Comparison of ENCODE assay signal across 17 cellular contexts in genomic region chr14:71582705-71583104, GRCh38.
DNase-seq lines count a peak whose midpoint lies in the region; ATAC-seq and TF ChIP-seq lines count a peak whose summit lies in the region.
"Had no signal": no experiment of that assay in that cellular context is flagged by ENCODE, and none has a peak within 500 bp of the region (broad histone marks: within the 10 kb centered on the region; RNA-seq: fewer than 3 reads in every experiment).

No MANE protein-coding gene starts in this region.

- no peak for ATAC-seq in heart right ventricle
- no peak for ATAC-seq in GM21576 (IDR thresholded peaks at IDR 0.05; ENCODE audit: unreplicated experiment)
- ATAC-seq: activated CD8-positive, alpha-beta memory T cell treated with anti-CD3 and anti-CD28 coated beads, Interleukin-2, amount 10 ng/mL, durations not matched to agents 7 days and 5 days; natural killer cell treated with Interleukin-12 subunit alpha and Interleukin-12 subunit beta and Interleukin-15 and Interleukin-18, amount 100 ng/mL, for 72 hours; stimulated activated memory B cell treated with anti-CD40 and anti-IgM and Interleukin-4, amounts not matched to agents 10 μg/mL and 1 μg/mL and 100 μg/mL, for 72 hours had no signal

- H3K27me3 Mint-ChIP-seq in activated naive CD4-positive, alpha-beta T cell treated with anti-CD3 and anti-CD28 coated beads, Interleukin-2, amount 50 U/mL, for 24 hours, result no peaks in the 10 kb centered on the region
- no peaks in the 10 kb centered on the region for H3K27me3 Mint-ChIP-seq in activated naive CD4-positive, alpha-beta T cell treated with anti-CD3 and anti-CD28 coated beads, Interleukin-2, amount 10 ng/mL, durations not matched to agents 7 days and 5 days
- H3K27me3 Mint-ChIP-seq: activated CD8-positive, alpha-beta memory T cell treated with anti-CD3 and anti-CD28 coated beads, Interleukin-2, amount 10 ng/mL, durations not matched to agents 7 days and 5 days; natural killer cell treated with Interleukin-12 subunit alpha and Interleukin-12 subunit beta and Interleukin-15 and Interleukin-18, amount 100 ng/mL, for 72 hours; stimulated activated memory B cell treated with anti-CD40 and anti-IgM and Interleukin-4, amounts not matched to agents 10 μg/mL and 1 μg/mL and 100 μg/mL, for 72 hours had no signal

- H3K36me3 Mint-ChIP-seq in activated naive CD4-positive, alpha-beta T cell treated with anti-CD3 and anti-CD28 coated beads, Interleukin-2, amount 50 U/mL, for 24 hours, result peaks cover 9% of the 10 kb centered on the region
- H3K36me3 Mint-ChIP-seq in activated naive CD4-positive, alpha-beta T cell treated with anti-CD3 and anti-CD28 coated beads, Interleukin-2, amount 10 ng/mL, durations not matched to agents 7 days and 5 days, result peaks cover 10% of the 10 kb centered on the region
- H3K36me3 Mint-ChIP-seq: natural killer cell treated with Interleukin-12 subunit alpha and Interleukin-12 subunit beta and Interleukin-15 and Interleukin-18, amount 100 ng/mL, for 72 hours had no signal

- no peak overlapping the region for H3K4me3 ChIP-seq in heart right ventricle
- H3K4me3 ChIP-seq: breast epithelium, right lobe of liver had no signal

- no peak for TF ChIP-seq CTCF in heart right ventricle (IDR thresholded peaks at IDR 0.05)

- peaks cover 0 to 28% (median 10%) of the 10 kb centered on the region in 9 donors for H3K4me1 ChIP-seq in heart right ventricle
- H3K4me1 ChIP-seq: breast epithelium had no signal

- H3K9me3 Mint-ChIP-seq in activated naive CD4-positive, alpha-beta T cell treated with anti-CD3 and anti-CD28 coated beads, Interleukin-2, amount 50 U/mL, for 24 hours, result no peaks in the 10 kb centered on the region
- H3K9me3 Mint-ChIP-seq in activated naive CD4-positive, alpha-beta T cell treated with anti-CD3 and anti-CD28 coated beads, Interleukin-2, amount 10 ng/mL, durations not matched to agents 7 days and 5 days, result no peaks in the 10 kb centered on the region
- H3K9me3 Mint-ChIP-seq: natural killer cell treated with Interleukin-12 subunit alpha and Interleukin-12 subunit beta and Interleukin-15 and Interleukin-18, amount 100 ng/mL, for 72 hours; stimulated activated memory B cell treated with anti-CD40 and anti-IgM and Interleukin-4, amounts not matched to agents 10 μg/mL and 1 μg/mL and 100 μg/mL, for 72 hours had no signal

- no peaks in the 10 kb centered on the region for H3K9me3 ChIP-seq in heart right ventricle
- H3K9me3 ChIP-seq: breast epithelium, right lobe of liver had no signal

- no peak for DNase-seq in activated naive CD4-positive, alpha-beta T cell treated with anti-CD3 and anti-CD28 coated beads, Interleukin-2, amount 10 ng/mL, durations not matched to agents 7 days and 5 days
- peak; percentile 36 for DNase-seq in astrocyte of the hippocampus (ENCODE audit: low read depth, low spot score)
- DNase-seq in hepatic stellate cell (ENCODE audit: low spot score), result peak; percentile 31
- DNase-seq in NCI-H748 (lab: John Stamatoyannopoulos, UW; ENCODE audit: unreplicated experiment), result no peak
- no peak for DNase-seq in heart right ventricle
- no peak for DNase-seq in inferior parietal cortex (ENCODE audit: extremely low spot score)
- DNase-seq: activated CD8-positive, alpha-beta memory T cell treated with anti-CD3 and anti-CD28 coated beads, Interleukin-2, amount 10 ng/mL, durations not matched to agents 7 days and 5 days; activated gamma-delta T cell; hippocampal formation; NCI-H1436; right lobe of liver had no signal

- 70 to 81% methylated on average over 1 of the region's 1 CpG for WGBS in heart right ventricle, 2 donors

- peak overlapping the region in 2 of 10 donors; percentile 25 to 60 for H3K27ac ChIP-seq in heart right ventricle
- H3K27ac ChIP-seq: 22Rv1, breast epithelium, right lobe of liver had no signal

- CTCF ChIA-PET in activated naive CD4-positive, alpha-beta T cell treated with anti-CD3 and anti-CD28 coated beads, Interleukin-2, amount 10 ng/mL, durations not matched to agents 7 days and 5 days (lab: Charles Lee), result no interaction called here

- no peaks in the 10 kb centered on the region for H3K36me3 ChIP-seq in heart right ventricle
- H3K36me3 ChIP-seq: breast epithelium, right lobe of liver had no signal

- no peak overlapping the region for H3K4me3 Mint-ChIP-seq in activated naive CD4-positive, alpha-beta T cell treated with anti-CD3 and anti-CD28 coated beads, Interleukin-2, amount 50 U/mL, for 24 hours
- no peak overlapping the region for H3K4me3 Mint-ChIP-seq in activated naive CD4-positive, alpha-beta T cell treated with anti-CD3 and anti-CD28 coated beads, Interleukin-2, amount 10 ng/mL, durations not matched to agents 7 days and 5 days
- H3K4me3 Mint-ChIP-seq: activated CD8-positive, alpha-beta memory T cell treated with anti-CD3 and anti-CD28 coated beads, Interleukin-2, amount 10 ng/mL, durations not matched to agents 7 days and 5 days; natural killer cell treated with Interleukin-12 subunit alpha and Interleukin-12 subunit beta and Interleukin-15 and Interleukin-18, amount 100 ng/mL, for 72 hours; stimulated activated memory B cell treated with anti-CD40 and anti-IgM and Interleukin-4, amounts not matched to agents 10 μg/mL and 1 μg/mL and 100 μg/mL, for 72 hours had no signal

- H3K4me1 Mint-ChIP-seq in activated naive CD4-positive, alpha-beta T cell treated with anti-CD3 and anti-CD28 coated beads, Interleukin-2, amount 50 U/mL, for 24 hours, result peaks cover 34% of the 10 kb centered on the region
- peaks cover 6% of the 10 kb centered on the region for H3K4me1 Mint-ChIP-seq in activated naive CD4-positive, alpha-beta T cell treated with anti-CD3 and anti-CD28 coated beads, Interleukin-2, amount 10 ng/mL, durations not matched to agents 7 days and 5 days

- intact Hi-C loops in heart right ventricle (cut with DNase I), result loop anchor here in 1 of 10 donors (10.0 kb wide), 1 partner anchor 258 kb away; the partner anchor contains the start of gene SIPA1L1

- H3K27me3 ChIP-seq in heart right ventricle, result no peaks in the 10 kb centered on the region
- H3K27me3 ChIP-seq: breast epithelium, right lobe of liver had no signal

- H3K27ac Mint-ChIP-seq in activated naive CD4-positive, alpha-beta T cell treated with anti-CD3 and anti-CD28 coated beads, Interleukin-2, amount 50 U/mL, for 24 hours, result peak overlapping the region; percentile 46
- no peak overlapping the region for H3K27ac Mint-ChIP-seq in activated naive CD4-positive, alpha-beta T cell treated with anti-CD3 and anti-CD28 coated beads, Interleukin-2, amount 10 ng/mL, durations not matched to agents 7 days and 5 days
- H3K27ac Mint-ChIP-seq: activated CD8-positive, alpha-beta memory T cell treated with anti-CD3 and anti-CD28 coated beads, Interleukin-2, amount 10 ng/mL, durations not matched to agents 7 days and 5 days; stimulated activated memory B cell treated with anti-CD40 and anti-IgM and Interleukin-4, amounts not matched to agents 10 μg/mL and 1 μg/mL and 100 μg/mL, for 72 hours had no signal

Comparison
In these comparisons a context has a peak if more than half of its experiments do, and no peak if none do; other contexts are left out.
1. DNase-seq: peak in astrocyte of the hippocampus (single experiment) and hepatic stellate cell (single experiment); none in activated naive CD4-positive, alpha-beta T cell treated with anti-CD3 and anti-CD28 coated beads, Interleukin-2, amount 10 ng/mL, durations not matched to agents 7 days and 5 days (single experiment), NCI-H748 (single experiment), heart right ventricle (0 of 2) and inferior parietal cortex (single experiment).